ENCODE assay signal across 18 cellular contexts in genomic region chr6:166251655-166252054, GRCh38. TPM values are rescaled to one million over a fixed set of nuclear protein-coding genes. Genes with fewer than 3 reads are reported as not detected.
DNase-seq lines count a peak whose midpoint lies in the region; TF ChIP-seq lines count a peak whose summit lies in the region.
"Had no signal": no experiment of that assay in that cellular context is flagged by ENCODE, and none has a peak within 500 bp of the region (broad histone marks: within the 10 kb centered on the region; RNA-seq: fewer than 3 reads in every experiment).

No MANE protein-coding gene starts in this region.

- H3K4me3 ChIP-seq in A673 (ENCODE audit: low read depth, low read length, poor library complexity, severe bottlenecking), result no peak overlapping the region
- H3K4me3 ChIP-seq: heart right ventricle, psoas muscle had no signal

- peaks cover 45% of the 10 kb centered on the region for H3K27me3 ChIP-seq in A673 (replicated peaks; ENCODE audit: insufficient read depth, low read depth, low read length, poor library complexity)

- H3K4me3 Mint-ChIP-seq in activated naive CD4-positive, alpha-beta T cell treated with anti-CD3 and anti-CD28 coated beads, Interleukin-2, amount 50 U/mL, for 24 hours, result peak overlapping the region; percentile 36
- peak overlapping the region; percentile 1 to 67 (median 48) for H3K4me3 Mint-ChIP-seq in immature natural killer cell
- H3K4me3 Mint-ChIP-seq: activated naive CD8-positive, alpha-beta T cell treated with anti-CD3 and anti-CD28 coated beads, Interleukin-2, amount 10 ng/mL, durations not matched to agents 7 days and 5 days; activated T-cell treated with anti-CD3 and anti-CD28 coated beads, Interleukin-2, amount 50 U/mL, for 24 hours had no signal

- BruUV-seq in A673 (replicated peaks; lab: Mats Ljungman, UMichigan), result no TSS peak

- H3K27ac ChIP-seq in KOPT-K1 (ENCODE audit: low read depth, low read length, poor library complexity, severe bottlenecking), result peak overlapping the region; percentile 88
- no peak overlapping the region for H3K27ac ChIP-seq in A673 (ENCODE audit: low read depth, low read length, poor library complexity, severe bottlenecking)
- H3K27ac ChIP-seq: heart right ventricle, psoas muscle had no signal

- POLR2A ChIA-PET in A673 (lab: Charles Lee; ENCODE audit: low non-redundant PET), result no interaction called here

- H3K27ac Mint-ChIP-seq in activated naive CD4-positive, alpha-beta T cell treated with anti-CD3 and anti-CD28 coated beads, Interleukin-2, amount 50 U/mL, for 24 hours, result peak overlapping the region; percentile 37
- no peak overlapping the region for H3K27ac Mint-ChIP-seq in immature natural killer cell
- H3K27ac Mint-ChIP-seq: activated naive CD8-positive, alpha-beta T cell treated with anti-CD3 and anti-CD28 coated beads, Interleukin-2, amount 10 ng/mL, durations not matched to agents 7 days and 5 days; activated T-cell treated with anti-CD3 and anti-CD28 coated beads, Interleukin-2, amount 50 U/mL, for 24 hours had no signal

- H3K36me3 ChIP-seq in KOPT-K1 (ENCODE audit: insufficient read depth, low read length) (no peaks in the 10 kb centered on the region), A673 (ENCODE audit: insufficient read depth, low read length, poor library complexity, severe bottlenecking) (no peaks in the 10 kb centered on the region)
- H3K36me3 ChIP-seq: heart right ventricle had no signal

- no peak for TF ChIP-seq CTCF in A673 (conservative IDR thresholded peaks at IDR 0.05; ENCODE audit: low read depth, low read length)

- CTCF ChIA-PET in A673 (lab: Charles Lee), result interaction anchor here (0.7 kb wide), 1 partner anchor 26 kb away, joined by 7 read pairs; no protein-coding TSS in a partner anchor

- H3K9me3 ChIP-seq in KOPT-K1 (ENCODE audit: insufficient read depth, low read length, poor library complexity, severe bottlenecking), result no peaks in the 10 kb centered on the region
- no peaks in the 10 kb centered on the region for H3K9me3 ChIP-seq in A673 (ENCODE audit: low read depth, low read length, poor library complexity, severe bottlenecking)
- H3K9me3 ChIP-seq: heart right ventricle, psoas muscle had no signal

- no peaks in the 10 kb centered on the region for H3K9me3 Mint-ChIP-seq in activated naive CD4-positive, alpha-beta T cell treated with anti-CD3 and anti-CD28 coated beads, Interleukin-2, amount 50 U/mL, for 24 hours
- H3K9me3 Mint-ChIP-seq in immature natural killer cell, result no peaks in the 10 kb centered on the region
- H3K9me3 Mint-ChIP-seq: activated naive CD8-positive, alpha-beta T cell treated with anti-CD3 and anti-CD28 coated beads, Interleukin-2, amount 10 ng/mL, durations not matched to agents 7 days and 5 days; activated T-cell treated with anti-CD3 and anti-CD28 coated beads, Interleukin-2, amount 50 U/mL, for 24 hours had no signal

- H3K4me1 Mint-ChIP-seq in activated naive CD4-positive, alpha-beta T cell treated with anti-CD3 and anti-CD28 coated beads, Interleukin-2, amount 50 U/mL, for 24 hours, result peaks cover 33% of the 10 kb centered on the region
- peaks cover 20 to 23% of the 10 kb centered on the region in 2 donors for H3K4me1 Mint-ChIP-seq in immature natural killer cell

- H3K36me3 Mint-ChIP-seq in activated naive CD4-positive, alpha-beta T cell treated with anti-CD3 and anti-CD28 coated beads, Interleukin-2, amount 50 U/mL, for 24 hours, result no peaks in the 10 kb centered on the region
- H3K36me3 Mint-ChIP-seq in immature natural killer cell, result no peaks in the 10 kb centered on the region
- H3K36me3 Mint-ChIP-seq: activated naive CD8-positive, alpha-beta T cell treated with anti-CD3 and anti-CD28 coated beads, Interleukin-2, amount 10 ng/mL, durations not matched to agents 7 days and 5 days had no signal

- DNase-seq in activated naive CD4-positive, alpha-beta T cell treated with Interleukin-2 at 50 U/mL for 16 hours, result no peak
- DNase-seq in immature natural killer cell, result no peak
- no peak for DNase-seq in NCI-H146 (lab: John Stamatoyannopoulos, UW)
- DNase-seq in A673 (ENCODE audit: low spot score), result no peak
- no peak for DNase-seq in NCI-H446 treated with DMSO at 0.1 percent for 48 hours (lab: John Stamatoyannopoulos, UW)
- DNase-seq: activated naive CD8-positive, alpha-beta T cell treated with anti-CD3 and anti-CD28 coated beads, Interleukin-2, amount 10 ng/mL, durations not matched to agents 7 days and 5 days; activated T-cell treated with anti-CD3 and anti-CD28 coated beads, Interleukin-2, amount 50 U/mL, for 24 hours; DMS79 treated with DMSO at 0.1 percent for 48 hours; effector CD4-positive, alpha-beta T cell; erythroblast; foreskin fibroblast; heart right ventricle; NCI-H2107; NCI-H510A treated with DMSO at 0.1 percent for 48 hours; psoas muscle; T1000 had no signal

- intact Hi-C loops in A673 (cut with micrococcal nuclease; ENCODE audit: unreplicated experiment), result no loop called here

- H3K4me1 ChIP-seq in A673 (ENCODE audit: insufficient read depth, low read length, poor library complexity, severe bottlenecking), result no peaks in the 10 kb centered on the region

- no peaks in the 10 kb centered on the region for H3K27me3 Mint-ChIP-seq in activated naive CD4-positive, alpha-beta T cell treated with anti-CD3 and anti-CD28 coated beads, Interleukin-2, amount 50 U/mL, for 24 hours
- peaks cover 16 to 23% (median 22%) of the 10 kb centered on the region in 3 donors for H3K27me3 Mint-ChIP-seq in immature natural killer cell (ENCODE audit: low read depth in 3 of 3)

RNA-seq across cellular contexts. Expression of gene PRR18, which starts 56.5 kb away (rescaled TPM):
- polyA plus RNA-seq in immature natural killer cell, result not detected
- total RNA-seq in A673 (2021), result 0.17 and 0.50 TPM in 2 replicates
- total RNA-seq: activated naive CD8-positive, alpha-beta T cell treated with anti-CD3 and anti-CD28 coated beads, Interleukin-2, amount 10 ng/mL, durations not matched to agents 7 days and 5 days; psoas muscle had no signal
